Comparison of ENCODE assay signal across 17 cellular contexts in the genomic region with DNA sequence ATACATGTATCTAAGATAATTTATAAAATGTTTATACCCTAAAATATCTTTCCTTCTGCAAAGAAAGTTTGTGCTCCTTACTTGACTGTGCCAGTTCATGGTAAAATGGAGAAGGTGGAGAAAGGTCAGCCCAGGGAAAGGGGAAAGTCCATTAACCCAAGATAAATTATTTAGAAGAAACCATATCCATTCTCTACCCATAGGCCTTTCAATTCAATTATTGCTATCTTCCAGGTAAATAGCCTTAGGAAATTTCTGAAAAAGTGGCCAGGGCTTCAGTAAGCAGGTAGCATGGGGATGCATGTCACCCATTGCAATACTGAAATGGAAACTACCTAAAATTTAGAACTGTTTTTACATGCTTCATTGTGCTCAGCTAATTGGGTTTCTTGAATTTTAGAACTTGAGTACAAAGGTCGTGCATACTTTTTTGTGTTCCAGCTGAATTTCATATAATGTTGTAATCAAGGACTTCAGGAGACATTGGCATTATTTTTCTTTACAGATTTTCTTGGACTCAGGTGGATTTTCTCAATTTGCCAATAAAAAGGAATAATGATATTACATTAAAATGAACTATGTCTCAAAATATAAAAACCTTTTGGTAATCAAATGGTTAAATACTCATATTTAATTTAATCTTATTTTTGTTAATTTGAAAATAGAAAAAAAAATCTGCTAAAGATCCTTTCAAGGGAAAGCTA.
A peak's percentile ranks its signal among the peaks of the same experiment; 100 is the strongest.
DNase-seq lines count a peak whose midpoint lies in the region; ATAC-seq and TF ChIP-seq lines count a peak whose summit lies in the region.
"Had no signal": no experiment of that assay in that cellular context is flagged by ENCODE, and none has a peak within 500 bp of the region (broad histone marks: within the 10 kb centered on the region; RNA-seq: fewer than 3 reads in every experiment).

No MANE protein-coding gene starts in this region.

- TF ChIP-seq CTCF in DOHH2 (IDR thresholded peaks at IDR 0.05; ENCODE audit: low read depth, low read length, poor library complexity, severe bottlenecking) (no peak), SU-DHL-6 (IDR thresholded peaks at IDR 0.05; ENCODE audit: insufficient read depth, low read length, poor library complexity, severe bottlenecking) (no peak), progenitor cell of endocrine pancreas (IDR thresholded peaks at IDR 0.05; ENCODE audit: unreplicated experiment) (no peak)

- peaks cover 51% of the 10 kb centered on the region for H3K4me1 ChIP-seq in DOHH2 (ENCODE audit: control insufficient read depth, low read length)

- H3K27ac ChIP-seq in DOHH2 (ENCODE audit: low read depth, low read length) = peak overlapping the region; percentile 75
- 0 out of 2 replicates have a peak overlapping the region, but pooled peaks have one; percentile 13 for H3K27ac ChIP-seq in SU-DHL-6 (ENCODE audit: low read depth, low read length)
- H3K27ac ChIP-seq: C4-2B, hepatocyte, spleen had no signal

- no peaks in the 10 kb centered on the region for H3K9me2 ChIP-seq in DOHH2 (replicated peaks; ENCODE audit: control insufficient read depth, low read length)
- H3K9me2 ChIP-seq in SU-DHL-6 (replicated peaks; ENCODE audit: insufficient read depth, low read length) = no peaks in the 10 kb centered on the region

- H3K4me3 ChIP-seq in DOHH2 (ENCODE audit: low read length) (peak overlapping the region; percentile 55), SU-DHL-6 (ENCODE audit: insufficient read depth, low read length, poor library complexity, severe bottlenecking) (no peak overlapping the region)
- H3K4me3 ChIP-seq: hepatocyte, spleen had no signal

- H3K4me1 Mint-ChIP-seq in progenitor cell of endocrine pancreas (ENCODE audit: low read depth) = no peaks in the 10 kb centered on the region

- H3K27me3 Mint-ChIP-seq in progenitor cell of endocrine pancreas = no peaks in the 10 kb centered on the region

- H3K79me2 ChIP-seq in DOHH2 (ENCODE audit: control insufficient read depth, low read length) (no peaks in the 10 kb centered on the region), SU-DHL-6 (ENCODE audit: insufficient read depth, low read length) (no peaks in the 10 kb centered on the region)
- H3K79me2 ChIP-seq: hepatocyte had no signal

- H3K4me3 Mint-ChIP-seq in progenitor cell of endocrine pancreas (ENCODE audit: low read depth) = no peak overlapping the region

- H3K36me3 ChIP-seq in DOHH2 (ENCODE audit: control insufficient read depth, low read length) (peaks cover 12% of the 10 kb centered on the region), SU-DHL-6 (ENCODE audit: low read length) (no peaks in the 10 kb centered on the region)
- H3K36me3 ChIP-seq: spleen had no signal

- DNase-seq in NCI-H774 (lab: John Stamatoyannopoulos, UW) (no peak), progenitor cell of endocrine pancreas (ENCODE audit: low spot score, unreplicated experiment) (no peak), AG20443 (ENCODE audit: low spot score) (no peak)
- DNase-seq: activated CD4-positive, alpha-beta T cell treated with anti-CD3 and anti-CD28 coated beads, Interleukin-2, amount 50 U/mL, for 1 hour; activated gamma-delta T cell treated with Interleukin-2 at 50 U/mL for 16 hours; NCI-H2029 treated with DMSO at 0.1 percent for 48 hours; retina; SHP77; spleen; stimulated activated CD4-positive, alpha-beta T cell treated with anti-CD3 and anti-CD28 coated beads, Interleukin-4, amount 100 ng/mL, for 4 hours had no signal

- H4K20me1 ChIP-seq in DOHH2 (ENCODE audit: control insufficient read depth, insufficient read depth, low read depth, low read length) (no peaks in the 10 kb centered on the region), SU-DHL-6 (ENCODE audit: low read depth, low read length) (no peaks in the 10 kb centered on the region)

- H3F3A ChIP-seq in DOHH2 (ENCODE audit: control insufficient read depth, insufficient read depth) (peaks cover 2% of the 10 kb centered on the region; the same call in 1 of the 2 replicates), SU-DHL-6 (ENCODE audit: insufficient read depth) (no peaks in the 10 kb centered on the region; the same call in 1 of the 2 replicates)

- ATAC-seq in GM18909 (IDR thresholded peaks at IDR 0.05; ENCODE audit: poor library complexity, unreplicated experiment) (peak; percentile 44), HG02852 (IDR thresholded peaks at IDR 0.05; ENCODE audit: unreplicated experiment) (peak; percentile 55), HG03095 (IDR thresholded peaks at IDR 0.05; ENCODE audit: unreplicated experiment) (no peak)

- peak overlapping the region; percentile 81 for H3K4me2 ChIP-seq in DOHH2 (ENCODE audit: low read length)
- H3K4me2 ChIP-seq in SU-DHL-6 (ENCODE audit: low read depth, low read length, poor library complexity, severe bottlenecking) = peak overlapping the region; percentile 44
- H3K4me2 ChIP-seq: hepatocyte had no signal

- H3K27me3 ChIP-seq in DOHH2 (ENCODE audit: control insufficient read depth, low read length) (no peaks in the 10 kb centered on the region), SU-DHL-6 (ENCODE audit: low read length) (no peaks in the 10 kb centered on the region)
- H3K27me3 ChIP-seq: hepatocyte had no signal

- H3K9me3 Mint-ChIP-seq in progenitor cell of endocrine pancreas (ENCODE audit: low read depth) = peaks cover 8% of the 10 kb centered on the region

- no peak overlapping the region for H3K9ac ChIP-seq in SU-DHL-6 (ENCODE audit: low read length)

- peaks cover 30% of the 10 kb centered on the region; the same call in 1 of the 2 replicates for H3K9me3 ChIP-seq in DOHH2 (ENCODE audit: control insufficient read depth, insufficient read depth, low read length)
- peaks cover 3% of the 10 kb centered on the region; the same call in 1 of the 2 replicates for H3K9me3 ChIP-seq in SU-DHL-6 (ENCODE audit: insufficient read depth, low read length)

- peaks cover 14% of the 10 kb centered on the region for H3K36me3 Mint-ChIP-seq in progenitor cell of endocrine pancreas (ENCODE audit: insufficient read depth)

- no peak overlapping the region for H3K27ac Mint-ChIP-seq in progenitor cell of endocrine pancreas

- H2AFZ ChIP-seq in SU-DHL-6 (ENCODE audit: low read depth, low read length, severe bottlenecking) = no peak overlapping the region
- H2AFZ ChIP-seq: hepatocyte had no signal
